8 cellular contexts compared by ENCODE assay signal in genomic region chr15:78859971-78860733, GRCh38. TPM values are rescaled to one million over a fixed set of nuclear protein-coding genes. Genes with fewer than 3 reads are reported as not detected.
DNase-seq lines count a peak whose midpoint lies in the region; ATAC-seq, FAIRE-seq and TF ChIP-seq lines count a peak whose summit lies in the region.

No MANE protein-coding gene starts in this region.

- H3K4me1 ChIP-seq in neutrophil (ENCODE audit: control insufficient read depth in 1 of 2, insufficient read depth in 1 of 2, low read depth in 1 of 2, low read length in 1 of 2), result peaks cover 4% of the 10 kb centered on the region in 2 experiments

- H3K4me3 ChIP-seq in neutrophil (ENCODE audit: low read depth in 1 of 2, low read length in 1 of 2), result no peak overlapping the region

- H3K4me3 Mint-ChIP-seq in CD4-positive, alpha-beta T cell, result peak overlapping the region; percentile 86

- no peaks in the 10 kb centered on the region for H3K36me3 ChIP-seq in neutrophil

- H3K36me3 Mint-ChIP-seq in CD4-positive, alpha-beta T cell (ENCODE audit: low read depth), result peaks cover 3% of the 10 kb centered on the region

- TF ChIP-seq RAD21 in Ishikawa (IDR thresholded peaks at IDR 0.05; ENCODE audit: low read depth), result peak; percentile 36; the same call in 1 of the 2 replicates

- H3K4me1 Mint-ChIP-seq in CD4-positive, alpha-beta T cell (ENCODE audit: low read depth), result peaks cover 14% of the 10 kb centered on the region

- intact Hi-C loops in CD4-positive, alpha-beta T cell (cut with DNase I, micrococcal nuclease), result loop anchor here (1.0 to 2.0 kb wide), 2 partner anchors 12 to 325 kb away; partner anchors contain the start of gene MORF4L1 (in 1 of the 2)

- POLR2A ChIA-PET in CD4-positive, alpha-beta T cell (lab: Charles Lee), result interaction anchor here (1.8 kb wide), 1 partner anchor 12 kb away, joined by 16 read pairs; the partner anchor contains the start of gene MORF4L1

- FAIRE-seq in frontal cortex (lab: Jason Lieb, UNC), result peak; percentile 80

- no peak overlapping the region for H3K27ac ChIP-seq in CD4-positive, alpha-beta T cell (ENCODE audit: low read depth, low read length)
- H3K27ac ChIP-seq in neutrophil, result no peak overlapping the region
- peak overlapping the region; percentile 84 for H3K27ac ChIP-seq in substantia nigra (ENCODE audit: low read depth, low read length, poor library complexity, severe bottlenecking)

- TF ChIP-seq EP300 in Ishikawa (IDR thresholded peaks at IDR 0.05; ENCODE audit: borderline replicate concordance), result no peak

- H3K27me3 ChIP-seq in CD4-positive, alpha-beta T cell (ENCODE audit: control insufficient read depth, insufficient read depth, low read length), result no peaks in the 10 kb centered on the region
- H3K27me3 ChIP-seq in neutrophil, result no peaks in the 10 kb centered on the region

- peaks cover 3% of the 10 kb centered on the region for H3K27me3 Mint-ChIP-seq in CD4-positive, alpha-beta T cell

- peak overlapping the region; percentile 91 for H3K27ac Mint-ChIP-seq in CD4-positive, alpha-beta T cell

- peak; percentile 40 to 67 (median 48) for DNase-seq in CD4-positive, alpha-beta T cell
- DNase-seq in SHP77 (lab: John Stamatoyannopoulos, UW) (peak; percentile 82 to 91), frontal cortex (ENCODE audit: low spot score in 2 of 2) (peak in 1 of 2 donors; percentile 63), substantia nigra (lab: John Stamatoyannopoulos, UW) (peak in 40 of 49 donors; percentile 2 to 66 (median 32))
- peak; percentile 79 for DNase-seq in activated naive CD4-positive, alpha-beta T cell treated with Interleukin-2 at 50 U/mL for 16 hours

- no peaks in the 10 kb centered on the region for H3K9me3 Mint-ChIP-seq in CD4-positive, alpha-beta T cell

- ATAC-seq in CD4-positive, alpha-beta T cell (ENCODE audit: poor library complexity), result peak; percentile 74
- ATAC-seq in GM21390 (IDR thresholded peaks at IDR 0.05; ENCODE audit: unreplicated experiment), result peak; percentile 93

- CTCF ChIA-PET in CD4-positive, alpha-beta T cell (lab: Charles Lee), result interaction anchor here (1.8 kb wide), 1 partner anchor 13 kb away, joined by 8 read pairs; the partner anchor contains the start of gene MORF4L1

- H3K9me3 ChIP-seq in CD4-positive, alpha-beta T cell (ENCODE audit: control insufficient read depth, low read length), result no peaks in the 10 kb centered on the region
- H3K9me3 ChIP-seq in neutrophil, result no peaks in the 10 kb centered on the region

- peak; percentile 55 for TF ChIP-seq CTCF in CD4-positive, alpha-beta T cell (IDR thresholded peaks at IDR 0.05)
- TF ChIP-seq CTCF in neutrophil (IDR thresholded peaks at IDR 0.05), result peak; percentile 31

TF ChIP-seq in Ishikawa, 13 proteins besides CTCF, POLR2A, EP300 and RAD21:
- TF ChIP-seq EGR1 (IDR thresholded peaks at IDR 0.05), result no peak
- no peak; the same call in 1 of the 2 replicates for TF ChIP-seq FOXM1 (IDR thresholded peaks at IDR 0.05; ENCODE audit: borderline replicate concordance, low read depth)
- TF ChIP-seq TEAD4 (IDR thresholded peaks at IDR 0.05), result peak; percentile 90
- peak; percentile 58 for TF ChIP-seq MAX (IDR thresholded peaks at IDR 0.05)
- no peak for TF ChIP-seq CEBPB (IDR thresholded peaks at IDR 0.05)
- TF ChIP-seq NFIC (IDR thresholded peaks at IDR 0.05), result 0 out of 2 replicates have a peak, but pooled peaks have one; percentile 11

RNA-seq across cellular contexts. Expression of gene MORF4L1, which starts 12.5 kb away (rescaled TPM):
- 100 to 1,000 TPM; 463 to 496 TPM for total RNA-seq in CD4-positive, alpha-beta T cell
- total RNA-seq in frontal cortex, result 1,097 TPM

RNA-seq across cellular contexts. Expression of gene ADAMTS7, which starts 48.9 kb away (rescaled TPM):
- total RNA-seq in CD4-positive, alpha-beta T cell, result under 1 TPM; 0.11 to 0.30 TPM
- total RNA-seq in frontal cortex, result 8.6 TPM
